Comparison of ENCODE assay signal across 16 cellular contexts in genomic region chr6:148304976-148305375, GRCh38. TPM values are rescaled to one million over a fixed set of nuclear protein-coding genes. Genes with fewer than 3 reads are reported as not detected.
A peak's percentile ranks its signal among the peaks of the same experiment; 100 is the strongest.
DNase-seq lines count a peak whose midpoint lies in the region; TF ChIP-seq lines count a peak whose summit lies in the region.
"Had no signal": no experiment of that assay in that cellular context is flagged by ENCODE, and none has a peak within 500 bp of the region (broad histone marks: within the 10 kb centered on the region; RNA-seq: fewer than 3 reads in every experiment).

No MANE protein-coding gene starts in this region.

- CTCF ChIA-PET in mammary epithelial cell (lab: Charles Lee; ENCODE audit: low non-redundant PET) = no interaction called here

- H3K4me1 ChIP-seq in mammary epithelial cell (ENCODE audit: insufficient read depth, low read length) = no peaks in the 10 kb centered on the region
- H3K4me1 ChIP-seq: adrenal gland had no signal

- no peak for TF ChIP-seq EP300 in Ishikawa (IDR thresholded peaks at IDR 0.05; ENCODE audit: borderline replicate concordance)

- WGBS in mammary epithelial cell (ENCODE audit: low coverage, missing lambda C conversion rate) = 67% methylated on average over 3 of the region's 7 CpGs

- no peaks in the 10 kb centered on the region for H3K27me3 ChIP-seq in mammary epithelial cell (ENCODE audit: insufficient read depth, low read length)
- H3K27me3 ChIP-seq: adrenal gland, heart left ventricle had no signal

- in situ Hi-C loops in mammary epithelial cell (cut with MboI; ENCODE audit: low sequenced_read_pairs in 2 of 2) = no loop called here

- no peaks in the 10 kb centered on the region for H3K36me3 ChIP-seq in mammary epithelial cell (ENCODE audit: insufficient read depth, low read length)
- H3K36me3 ChIP-seq: adrenal gland, heart left ventricle had no signal

- H4K20me1 ChIP-seq in mammary epithelial cell (ENCODE audit: insufficient read depth, low read length) = no peaks in the 10 kb centered on the region

- TF ChIP-seq CTCF in mammary epithelial cell (conservative IDR thresholded peaks at IDR 0.05 in 1 of 2, IDR thresholded peaks at IDR 0.05 in 1 of 2; ENCODE audit: extremely low read depth in 1 of 2, insufficient read depth in 1 of 2, low read depth in 1 of 2, low read length in 2 of 2) = no peak

- no peaks in the 10 kb centered on the region for H3K79me2 ChIP-seq in mammary epithelial cell (ENCODE audit: insufficient read depth, low read length)

- no peak overlapping the region for H3K9ac ChIP-seq in mammary epithelial cell (ENCODE audit: insufficient read depth, low read length)

- BruUV-seq in mammary epithelial cell (replicated peaks; lab: Mats Ljungman, UMichigan) = no TSS peak

- dilution Hi-C loops in mammary epithelial cell (cut with HindIII; ENCODE audit: low sequenced_read_pairs) = no loop called here

- H3K4me2 ChIP-seq in mammary epithelial cell (ENCODE audit: insufficient read depth, low read depth, low read length) = no peak overlapping the region
- H3K4me2 ChIP-seq: PC-9 had no signal

- no peak overlapping the region for H2AFZ ChIP-seq in mammary epithelial cell (ENCODE audit: low read depth, low read length)
- H2AFZ ChIP-seq: PC-9 had no signal

- H3K9me3 ChIP-seq in mammary epithelial cell (replicated peaks; ENCODE audit: insufficient read depth, low read length) = no peaks in the 10 kb centered on the region
- H3K9me3 ChIP-seq: adrenal gland, heart left ventricle had no signal

- no peak overlapping the region for H3K4me3 ChIP-seq in mammary epithelial cell (replicated peaks in 1 of 3; ENCODE audit: insufficient read depth in 1 of 3, low read depth in 2 of 3, low read length in 3 of 3)
- H3K4me3 ChIP-seq: adrenal gland, heart left ventricle, K562, PC-9 had no signal

- TF ChIP-seq RAD21 in Ishikawa (IDR thresholded peaks at IDR 0.05; ENCODE audit: low read depth) = no peak

- intact Hi-C loops in mammary epithelial cell (cut with micrococcal nuclease) = no loop called here

- no peak overlapping the region for H3K27ac ChIP-seq in mammary epithelial cell (ENCODE audit: insufficient read depth, low read depth, low read length)
- H3K27ac ChIP-seq: adrenal gland, PC-9, VCaP had no signal

- DNase-seq in AG20443 (ENCODE audit: low spot score) = peak; percentile 42
- DNase-seq in dermis blood vessel endothelial cell = peak; percentile 97
- peak; percentile 25 for DNase-seq in kidney tubule cell (ENCODE audit: low spot score)
- no peak for DNase-seq in D341Med (ENCODE audit: low spot score)
- no peak for DNase-seq in SIG-M5 treated with dmso at 0.1 percent for 504 hours (lab: John Stamatoyannopoulos, UW; ENCODE audit: unreplicated experiment)
- DNase-seq in NCI-H146 (lab: John Stamatoyannopoulos, UW) = no peak
- DNase-seq in mammary epithelial cell = no peak
- DNase-seq: adrenal gland, AML-193, Calu3, heart left ventricle, kidney glomerular epithelial cell, PC-9 had no signal

TF ChIP-seq in Ishikawa, 13 proteins besides CTCF, POLR2A, EP300 and RAD21:
- TF ChIP-seq TEAD4 (IDR thresholded peaks at IDR 0.05) = 0 out of 2 replicates have a peak, but pooled peaks have one; percentile 27
- TF ChIP-seq TCF12 (IDR thresholded peaks at IDR 0.05; ENCODE audit: low read depth) = no peak

RNA-seq across cellular contexts. Expression of gene SASH1, which starts 37.7 kb away (rescaled TPM):
- total RNA-seq in dermis blood vessel endothelial cell (112 and 160 TPM in 2 replicates), mammary epithelial cell (10 to 100 TPM; 14.9 to 17.3 TPM)
- 5.0 TPM for polyA plus RNA-seq in mammary epithelial cell
- 5.6 TPM for polyA minus RNA-seq in mammary epithelial cell

Comparison
In these comparisons a context has a peak if more than half of its experiments do, and no peak if none do; other contexts are left out.
1. DNase-seq: peak in AG20443 (single experiment), dermis blood vessel endothelial cell (single experiment) and kidney tubule cell (single experiment); none in D341Med (single experiment), SIG-M5 treated with dmso at 0.1 percent for 504 hours (single experiment), NCI-H146 (single experiment) and mammary epithelial cell (single experiment).